Comparison of ENCODE assay signal across 3 cellular contexts in the genomic region with DNA sequence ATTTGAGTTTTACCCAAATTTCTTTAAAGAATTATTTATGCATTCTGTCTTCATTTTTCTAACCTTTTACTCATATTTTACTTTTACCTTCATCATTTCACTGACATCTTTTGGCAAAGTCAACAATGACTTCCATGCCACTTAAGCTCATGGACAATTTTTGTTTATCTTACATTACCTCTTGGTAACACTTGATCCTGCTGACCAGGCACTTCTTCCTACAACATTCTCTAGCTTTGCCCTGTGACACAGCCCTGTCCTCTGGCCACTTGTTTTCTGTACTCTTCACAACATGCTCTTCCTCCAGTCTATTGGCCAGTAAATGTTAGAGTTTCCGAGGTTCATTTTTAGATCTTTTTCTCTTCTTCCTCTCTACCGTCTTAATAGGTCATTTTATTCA.
TF ChIP-seq lines count a peak whose summit lies in the region.

No MANE protein-coding gene starts in this region.

TF ChIP-seq in HepG2, 621 proteins besides CTCF, POLR2A, EP300 and RAD21:
- TF ChIP-seq MAFF (IDR thresholded peaks at IDR 0.05; ENCODE audit: low read depth, low read length) (peak; percentile 65; the same call in 1 of the 2 replicates), ZNF724P (CRISPR knock-in tag; IDR thresholded peaks at IDR 0.05; ENCODE audit: borderline replicate concordance) (no peak), MAFK (conservative IDR thresholded peaks at IDR 0.05 in 1 of 2, IDR thresholded peaks at IDR 0.05 in 1 of 2; ENCODE audit: low read length in 2 of 2) (peak; percentile 72)
TF ChIP-seq in HepG2: peak in this region for 2.

TF ChIP-seq in A549, 52 proteins besides CTCF, POLR2A, EP300 and RAD21:
- TF ChIP-seq, protein P1, sequence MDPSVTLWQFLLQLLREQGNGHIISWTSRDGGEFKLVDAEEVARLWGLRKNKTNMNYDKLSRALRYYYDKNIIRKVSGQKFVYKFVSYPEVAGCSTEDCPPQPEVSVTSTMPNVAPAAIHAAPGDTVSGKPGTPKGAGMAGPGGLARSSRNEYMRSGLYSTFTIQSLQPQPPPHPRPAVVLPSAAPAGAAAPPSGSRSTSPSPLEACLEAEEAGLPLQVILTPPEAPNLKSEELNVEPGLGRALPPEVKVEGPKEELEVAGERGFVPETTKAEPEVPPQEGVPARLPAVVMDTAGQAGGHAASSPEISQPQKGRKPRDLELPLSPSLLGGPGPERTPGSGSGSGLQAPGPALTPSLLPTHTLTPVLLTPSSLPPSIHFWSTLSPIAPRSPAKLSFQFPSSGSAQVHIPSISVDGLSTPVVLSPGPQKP (IDR thresholded peaks at IDR 0.05; ENCODE audit: low read depth, low read length), result no peak
- peak; percentile 30 for TF ChIP-seq MAFK (IDR thresholded peaks at IDR 0.05; ENCODE audit: partially characterized antibody)
TF ChIP-seq in A549: peak in this region for 1.

TF ChIP-seq in IMR-90, 13 proteins besides CTCF, POLR2A, EP300 and RAD21:
- TF ChIP-seq CEBPB (IDR thresholded peaks at IDR 0.05; ENCODE audit: low read depth, low read length) (no peak), RCOR1 (IDR thresholded peaks at IDR 0.05; ENCODE audit: insufficient replicate concordance, low read length) (no peak), MAFK (IDR thresholded peaks at IDR 0.05; ENCODE audit: low read depth, low read length) (peak; percentile 37; the same call in 1 of the 2 replicates)
TF ChIP-seq in IMR-90: peak in this region for 1.
